Comparison of ENCODE assay signal across 8 cellular contexts in the genomic region with DNA sequence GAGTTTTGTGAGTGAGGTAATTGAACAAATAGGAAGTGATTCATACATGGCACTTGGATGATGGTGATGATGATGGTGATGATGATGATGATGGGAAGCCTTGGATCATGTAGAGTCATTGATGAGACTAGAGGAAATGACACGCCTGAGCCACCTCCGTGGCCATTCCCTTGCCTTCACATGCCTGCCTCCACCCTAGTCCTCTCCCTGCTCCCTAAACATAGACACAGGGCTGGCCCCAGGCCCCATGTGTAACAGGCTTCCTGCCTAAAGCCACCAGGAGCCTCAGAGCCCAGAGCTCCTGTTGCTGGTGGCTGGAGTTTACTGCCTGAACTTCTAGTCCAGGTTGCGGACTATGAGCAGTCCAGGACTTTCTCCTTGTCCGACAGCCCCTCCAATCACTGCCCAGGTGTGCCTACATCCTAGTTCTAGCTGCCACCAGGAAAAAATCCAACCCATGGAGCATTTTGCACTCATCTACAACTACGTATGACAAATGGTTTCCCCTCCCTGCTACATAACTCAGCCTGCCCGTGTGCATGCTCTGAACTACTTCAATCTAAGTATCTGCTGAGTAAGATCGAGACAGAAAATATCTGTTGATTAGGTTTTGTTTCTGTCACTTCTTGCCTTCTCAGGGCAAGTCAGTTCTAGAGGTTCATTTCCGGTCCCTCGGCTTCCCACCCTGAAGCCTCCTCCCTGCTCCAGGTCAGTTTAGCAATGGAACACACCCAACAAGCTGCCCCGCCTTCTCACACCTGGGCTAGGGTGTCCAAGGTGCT. TPM values are rescaled to one million over a fixed set of nuclear protein-coding genes. Genes with fewer than 3 reads are reported as not detected.
DNase-seq lines count a peak whose midpoint lies in the region; ATAC-seq lines count a peak whose summit lies in the region.

No MANE protein-coding gene starts in this region.

- intact Hi-C loops in posterior cingulate gyrus (cut with DNase I) = no loop called here

- DNase-seq in mucosa of gallbladder (ENCODE audit: low spot score) (no peak), NCI-H1694 treated with DMSO at 0.1 percent for 48 hours (lab: John Stamatoyannopoulos, UW) (no peak), NCI-H345 treated with DMSO at 0.1 percent for 48 hours (lab: John Stamatoyannopoulos, UW; ENCODE audit: unreplicated experiment) (no peak), posterior cingulate gyrus (no peak)

- peak; percentile 67 for ATAC-seq in GM18502 (IDR thresholded peaks at IDR 0.05; ENCODE audit: poor library complexity, unreplicated experiment)
- peak; percentile 49 for ATAC-seq in GM21526 (IDR thresholded peaks at IDR 0.05; ENCODE audit: low FRiP score, unreplicated experiment)
- peak; percentile 65 for ATAC-seq in HG03575 (IDR thresholded peaks at IDR 0.05; ENCODE audit: extremely low read depth, insufficient number of reproducible peaks, low FRiP score, unreplicated experiment)
- peak; percentile 81 for ATAC-seq in esophagus mucosa

RNA-seq across cellular contexts. Expression of gene KDM7A, which starts 35.5 kb away (rescaled TPM):
- 22.3 TPM for total RNA-seq in esophagus mucosa
- total RNA-seq in mucosa of gallbladder = 9.7 TPM
